In genomic region chr5:160175438-160176218, GRCh38 we compare ENCODE assay signal across 11 cellular contexts. TPM values are rescaled to one million over a fixed set of nuclear protein-coding genes. Genes with fewer than 3 reads are reported as not detected.
DNase-seq lines count a peak whose midpoint lies in the region; TF ChIP-seq lines count a peak whose summit lies in the region.
"Had no signal": no experiment of that assay in that cellular context is flagged by ENCODE, and none has a peak within 500 bp of the region (broad histone marks: within the 10 kb centered on the region; RNA-seq: fewer than 3 reads in every experiment).

No MANE protein-coding gene starts in this region.

- H3K4me3 Mint-ChIP-seq in type B pancreatic cell: no peak overlapping the region

- no peaks in the 10 kb centered on the region for H3F3A ChIP-seq in MM.1S (ENCODE audit: insufficient read depth, low read length)

- H3K4me1 ChIP-seq in MM.1S (ENCODE audit: low read length): no peaks in the 10 kb centered on the region
- H3K4me1 ChIP-seq: upper lobe of left lung had no signal

- no peaks in the 10 kb centered on the region for H3K9me2 ChIP-seq in MM.1S (replicated peaks; ENCODE audit: insufficient read depth, low read length)

- no peaks in the 10 kb centered on the region for H3K36me3 Mint-ChIP-seq in type B pancreatic cell

- H3K4me3 ChIP-seq in MM.1S (ENCODE audit: low read length): no peak overlapping the region
- H3K4me3 ChIP-seq: upper lobe of left lung had no signal

- no peak overlapping the region for H3K4me2 ChIP-seq in MM.1S (ENCODE audit: low read depth, low read length)

- no peaks in the 10 kb centered on the region for H3K79me2 ChIP-seq in MM.1S (ENCODE audit: low read length)

- H3K27me3 Mint-ChIP-seq in type B pancreatic cell: peaks cover 3% of the 10 kb centered on the region

- peak overlapping the region; percentile 70 for H3K27ac Mint-ChIP-seq in type B pancreatic cell

- no peaks in the 10 kb centered on the region for H3K9me3 ChIP-seq in MM.1S (replicated peaks; ENCODE audit: insufficient read depth, low read length)
- H3K9me3 ChIP-seq: upper lobe of left lung had no signal

- H3K4me1 Mint-ChIP-seq in type B pancreatic cell (ENCODE audit: unreplicated experiment): peaks cover 27% of the 10 kb centered on the region

- H4K20me1 ChIP-seq in MM.1S (ENCODE audit: insufficient read depth, low read length): no peaks in the 10 kb centered on the region

- no peak for TF ChIP-seq CTCF in type B pancreatic cell (conservative IDR thresholded peaks at IDR 0.05)
- no peak for TF ChIP-seq CTCF in MM.1S (IDR thresholded peaks at IDR 0.05; ENCODE audit: low read length)

- H2AFZ ChIP-seq in MM.1S (ENCODE audit: low read length): no peak overlapping the region

- no peak overlapping the region for H3K9ac ChIP-seq in MM.1S (ENCODE audit: low read length)

- H3K27ac ChIP-seq in layer of hippocampus (ENCODE audit: low read depth, low read length) (peak overlapping the region; percentile 74), MM.1S (ENCODE audit: low read length) (no peak overlapping the region)
- H3K27ac ChIP-seq: 22Rv1, upper lobe of left lung had no signal

- H3K27me3 ChIP-seq in layer of hippocampus (ENCODE audit: control insufficient read depth, insufficient read depth, low read length) (no peaks in the 10 kb centered on the region), MM.1S (replicated peaks; ENCODE audit: insufficient read depth, low read length) (no peaks in the 10 kb centered on the region)
- H3K27me3 ChIP-seq: upper lobe of left lung had no signal

- H3K36me3 ChIP-seq in MM.1S (replicated peaks; ENCODE audit: insufficient read depth, low read length): no peaks in the 10 kb centered on the region
- H3K36me3 ChIP-seq: upper lobe of left lung had no signal

- DNase-seq in DMS53 (lab: John Stamatoyannopoulos, UW) (peak; percentile 65), DMS53 treated with DMSO at 0.1 percent for 48 hours (lab: John Stamatoyannopoulos, UW; ENCODE audit: unreplicated experiment) (no peak), astrocyte of the hippocampus (ENCODE audit: low read depth, low spot score) (peak; percentile 77), type B pancreatic cell (ENCODE audit: extremely low spot score, unreplicated experiment) (no peak), MM.1S (no peak)
- no peak for DNase-seq in activated CD4-positive, alpha-beta T cell treated with anti-CD3 and anti-CD28 coated beads, Interleukin-2, amount 50 U/mL, for 4 hours
- no peak for DNase-seq in activated CD8-positive, alpha-beta memory T cell treated with anti-CD3 and anti-CD28 coated beads for 24 hours
- DNase-seq: NCI-H82 had no signal

- no peaks in the 10 kb centered on the region for H3K9me3 Mint-ChIP-seq in type B pancreatic cell

RNA-seq across cellular contexts. Expression of gene FABP6, which starts 53.7 kb away (rescaled TPM):
- total RNA-seq in type B pancreatic cell (ENCODE audit: low replicate concordance): 0.85 and 6.3 TPM in 2 replicates

RNA-seq across cellular contexts. Expression of gene PWWP2A, which starts 56.4 kb away (rescaled TPM):
- total RNA-seq in type B pancreatic cell (ENCODE audit: low replicate concordance): 28.8 and 29.2 TPM in 2 replicates

Comparison
In these comparisons a context has a peak if more than half of its experiments do, and no peak if none do; other contexts are left out.
1. DNase-seq: peak in DMS53 (single experiment) and astrocyte of the hippocampus (single experiment); none in DMS53 treated with DMSO at 0.1 percent for 48 hours (single experiment), type B pancreatic cell (single experiment), MM.1S (single experiment), activated CD4-positive, alpha-beta T cell treated with anti-CD3 and anti-CD28 coated beads, Interleukin-2, amount 50 U/mL, for 4 hours (0 of 2) and activated CD8-positive, alpha-beta memory T cell treated with anti-CD3 and anti-CD28 coated beads for 24 hours (single experiment).